Comparison of ENCODE assay signal across 13 cellular contexts in the genomic region with DNA sequence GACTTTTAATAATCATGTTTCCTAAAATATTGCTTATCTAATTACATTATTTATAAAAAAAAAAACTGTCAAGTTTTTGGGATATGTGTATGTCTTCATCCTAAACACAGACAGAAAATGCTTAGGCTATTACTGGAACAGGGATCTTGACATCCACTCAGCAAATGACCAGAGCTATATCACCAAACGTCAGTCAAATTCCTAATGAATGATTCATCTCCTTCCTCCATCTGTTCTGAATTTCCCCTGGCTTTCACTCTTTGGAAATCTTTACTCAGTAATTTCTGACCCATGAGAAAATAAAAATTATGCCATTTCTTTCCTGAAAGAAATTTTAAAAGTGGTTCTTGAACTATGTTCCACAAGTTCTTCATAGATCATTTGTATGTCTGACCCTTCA.
A peak's percentile ranks its signal among the peaks of the same experiment; 100 is the strongest.
DNase-seq lines count a peak whose midpoint lies in the region; ATAC-seq, FAIRE-seq and TF ChIP-seq lines count a peak whose summit lies in the region.
"Had no signal": no experiment of that assay in that cellular context is flagged by ENCODE, and none has a peak within 500 bp of the region (broad histone marks: within the 10 kb centered on the region; RNA-seq: fewer than 3 reads in every experiment).

No MANE protein-coding gene starts in this region.

- no peaks in the 10 kb centered on the region for H3K79me2 ChIP-seq in H1 (ENCODE audit: control insufficient read depth in 1 of 2, insufficient read depth in 2 of 2, low read length in 2 of 2)

- H3K4me1 ChIP-seq in Panc1 (ENCODE audit: control insufficient read depth, insufficient read depth, low read length) (no peaks in the 10 kb centered on the region), H1 (replicated peaks in 1 of 4; ENCODE audit: control insufficient read depth in 3 of 4, insufficient read depth in 4 of 4, low read length in 3 of 4) (no peaks in the 10 kb centered on the region)

- H3K4me2 ChIP-seq in H1 (ENCODE audit: insufficient read depth in 1 of 2, low read depth in 2 of 2, low read length in 2 of 2), result no peak overlapping the region

- no peaks in the 10 kb centered on the region for H3K23me2 ChIP-seq in H1 (ENCODE audit: low read depth, low read length)

- no peak for FAIRE-seq in H1 (lab: Jason Lieb, UNC)
- FAIRE-seq: islet of Langerhans had no signal

- no peaks in the 10 kb centered on the region for H4K20me1 ChIP-seq in H1 (replicated peaks in 1 of 2; ENCODE audit: control insufficient read depth in 1 of 2, insufficient read depth in 2 of 2, low read length in 2 of 2)

- H2BK15ac ChIP-seq in H1 (ENCODE audit: low read length), result no peak overlapping the region

- H3K4me3 ChIP-seq in Panc1 (ENCODE audit: low read depth in 2 of 2, low read length in 2 of 2) (no peak overlapping the region), H1 (ENCODE audit: extremely low read depth in 1 of 4, insufficient read depth in 2 of 4, low read depth in 3 of 4, low read length in 4 of 4) (no peak overlapping the region)

- no peak for TF ChIP-seq EP300 in H1 (IDR thresholded peaks at IDR 0.05; ENCODE audit: borderline replicate concordance in 1 of 2, low read depth in 2 of 2, low read length in 2 of 2)

- no peak overlapping the region for H2AFZ ChIP-seq in H1 (ENCODE audit: low read length)

- no peak overlapping the region for H3K27ac ChIP-seq in Panc1 (ENCODE audit: low read length)
- no peak overlapping the region for H3K27ac ChIP-seq in H1 (ENCODE audit: low read depth, low read length)

- H3K56ac ChIP-seq in H1 (replicated peaks; ENCODE audit: insufficient read length, low read depth, low read length), result no peak overlapping the region

- H3K18ac ChIP-seq in H1 (ENCODE audit: extremely low read depth, low read length), result no peak overlapping the region

- CTCF ChIA-PET in Panc1 (lab: Charles Lee), result no interaction called here
- CTCF ChIA-PET in H1 (lab: Charles Lee; ENCODE audit: partially characterized antibody), result no interaction called here

- no peak overlapping the region for H3K4ac ChIP-seq in H1 (replicated peaks; ENCODE audit: insufficient read length, low read depth, low read length)

- POLR2A ChIA-PET in Panc1 (lab: Charles Lee), result no interaction called here
- POLR2A ChIA-PET in H1 (lab: Charles Lee; ENCODE audit: partially characterized antibody), result no interaction called here

- no peak overlapping the region for H4K8ac ChIP-seq in H1 (ENCODE audit: extremely low read depth, insufficient read depth, low read length)

- no peak for ATAC-seq in Panc1
- no peak for ATAC-seq in GM18517 (IDR thresholded peaks at IDR 0.05; ENCODE audit: unreplicated experiment)
- no peak for ATAC-seq in esophagus mucosa
- ATAC-seq: stimulated activated naive CD8-positive, alpha-beta T cell treated with anti-CD3 and anti-CD28 coated beads, Interleukin-15, Interleukin-2, amounts not matched to agents 100 U/mL and 50 U/mL, for 24 hours had no signal

- TF ChIP-seq RAD21 in H1 (IDR thresholded peaks at IDR 0.05 in 1 of 2, conservative IDR thresholded peaks at IDR 0.05 in 1 of 2; ENCODE audit: low read depth in 2 of 2, low read length in 2 of 2), result no peak

- no peak overlapping the region for H3K23ac ChIP-seq in H1 (ENCODE audit: insufficient read length)

- H2BK120ac ChIP-seq in H1 (replicated peaks; ENCODE audit: low read depth, low read length), result no peak overlapping the region

- peak; percentile 67 for DNase-seq in DMS53 (lab: John Stamatoyannopoulos, UW)
- DNase-seq in Panc1 (ENCODE audit: low read depth, low spot score), result peak; percentile 2
- DNase-seq in H1 (ENCODE audit: low read depth in 1 of 2, low spot score in 2 of 2), result no peak
- peak; percentile 68 for DNase-seq in myocyte (ENCODE audit: low read depth)
- no peak for DNase-seq in GM10266 (ENCODE audit: extremely low spot score)
- no peak for DNase-seq in COLO668 (lab: John Stamatoyannopoulos, UW; ENCODE audit: unreplicated experiment)
- DNase-seq: effector memory CD4-positive, alpha-beta T cell; NCI-H2081 treated with DMSO at 0.1 percent for 48 hours; SHP77; stimulated activated naive CD8-positive, alpha-beta T cell treated with anti-CD3 and anti-CD28 coated beads, Interleukin-15, Interleukin-2, amounts not matched to agents 100 U/mL and 50 U/mL, for 24 hours had no signal

- no peak for TF ChIP-seq CTCF in Panc1 (IDR thresholded peaks at IDR 0.05)
- TF ChIP-seq CTCF in H1 (IDR thresholded peaks at IDR 0.05; ENCODE audit: control extremely low read depth in 1 of 3, insufficient read depth in 1 of 3, low read depth in 1 of 3, low read length in 3 of 3), result no peak
- no peak for TF ChIP-seq CTCF in GM10266 (IDR thresholded peaks at IDR 0.05; ENCODE audit: control insufficient read depth, insufficient read depth, low read depth, missing control alignments)

- H3K9ac ChIP-seq in H1 (replicated peaks in 1 of 4; ENCODE audit: extremely low read depth in 1 of 4, low read depth in 3 of 4, low read length in 3 of 4), result no peak overlapping the region

- in situ Hi-C loops in Panc1 (cut with HindIII; ENCODE audit: low pct_unique_long_range_greater_than_20kb, low sequenced_read_pairs), result no loop called here

- H3K27me3 ChIP-seq in Panc1 (ENCODE audit: control insufficient read depth, insufficient read depth, low read length), result no peaks in the 10 kb centered on the region
- H3K27me3 ChIP-seq in H1 (replicated peaks in 1 of 4; ENCODE audit: control insufficient read depth in 3 of 4, extremely low read depth in 1 of 4, insufficient read depth in 3 of 4, low read length in 3 of 4), result no peaks in the 10 kb centered on the region

- no peak overlapping the region for H3K14ac ChIP-seq in H1 (ENCODE audit: insufficient read length)

- no peak overlapping the region for H2AK5ac ChIP-seq in H1 (ENCODE audit: low read depth, low read length)

- 63% methylated on average over 1 of the region's 1 CpG; no CpG with 5 or more reads in 1 of the 2 experiments for WGBS in H1 (ENCODE audit: extremely low coverage in 1 of 2, insufficient coverage in 1 of 2, insufficient read length in 1 of 2, insufficient replicate concordance in 2 of 2, low coverage in 1 of 2, low lambda C conversion rate in 2 of 2, missing lambda C conversion rate in 1 of 2), 2 experiments

- no peak overlapping the region for H2BK20ac ChIP-seq in H1 (ENCODE audit: low read length)

- no peak overlapping the region for H4K5ac ChIP-seq in H1 (ENCODE audit: insufficient read length, low read depth, low read length)

- no TSS peak for BruUV-seq in Panc1 (replicated peaks; lab: Mats Ljungman, UMichigan)

- no peaks in the 10 kb centered on the region for H3K9me3 ChIP-seq in Panc1 (ENCODE audit: control insufficient read depth, insufficient read depth, low read depth, low read length)
- H3K9me3 ChIP-seq in H1 (ENCODE audit: insufficient read depth in 2 of 2, low read depth in 1 of 2, low read length in 1 of 2), result no peaks in the 10 kb centered on the region

- no peaks in the 10 kb centered on the region for H3K79me1 ChIP-seq in H1 (ENCODE audit: low read depth, low read length)

- no peak overlapping the region for H2BK12ac ChIP-seq in H1 (ENCODE audit: low read depth, low read length)

- H3K36me3 ChIP-seq in Panc1 (ENCODE audit: control insufficient read depth, insufficient read depth, low read length) (no peaks in the 10 kb centered on the region), H1 (ENCODE audit: control insufficient read depth in 2 of 4, insufficient read depth in 4 of 4, low read length in 3 of 4) (no peaks in the 10 kb centered on the region)

- TF ChIP-seq POLR2A in H1 (IDR thresholded peaks at IDR 0.05; ENCODE audit: control extremely low read depth in 1 of 2, low read depth in 2 of 2, low read length in 2 of 2), result no peak

- intact Hi-C loops in Panc1 (cut with micrococcal nuclease; ENCODE audit: unreplicated experiment), result no loop called here

- H4K91ac ChIP-seq in H1 (replicated peaks; ENCODE audit: insufficient read length, low read length), result no peak overlapping the region

- no peak overlapping the region for H2BK5ac ChIP-seq in H1 (ENCODE audit: low read depth, low read length)

TF ChIP-seq in H1, 55 proteins besides CTCF, POLR2A, EP300 and RAD21 (continues in another document):
- TF ChIP-seq TCF12 (IDR thresholded peaks at IDR 0.05; ENCODE audit: low read depth, low read length), result no peak
- no peak for TF ChIP-seq SIRT6 (IDR thresholded peaks at IDR 0.05; ENCODE audit: low read length)
- no peak for TF ChIP-seq BRCA1 (IDR thresholded peaks at IDR 0.05; ENCODE audit: low read depth, low read length)
- no peak for TF ChIP-seq POLR2AphosphoS5 (IDR thresholded peaks at IDR 0.05; ENCODE audit: low read depth, low read length)

Comparison
In these comparisons a context has a peak if more than half of its experiments do, and no peak if none do; other contexts are left out.
1. DNase-seq: peak in DMS53 (single experiment), Panc1 (single experiment) and myocyte (single experiment); none in H1 (0 of 2), GM10266 (single experiment) and COLO668 (single experiment).